In genomic region chr1:161636976-161637375, GRCh38 we compare ENCODE assay signal across 8 cellular contexts. TPM values are rescaled to one million over a fixed set of nuclear protein-coding genes. Genes with fewer than 3 reads are reported as not detected.
"Had no signal": no experiment of that assay in that cellular context is flagged by ENCODE, and none has a peak within 500 bp of the region (broad histone marks: within the 10 kb centered on the region; RNA-seq: fewer than 3 reads in every experiment).

No MANE protein-coding gene starts in this region.

RNA-seq across cellular contexts. Expression of gene FCGR3B, which starts 6.0 kb away (rescaled TPM):
- total RNA-seq: activated CD8-positive, alpha-beta memory T cell treated with anti-CD3 and anti-CD28 coated beads for 36 hours; bronchial epithelial cell; LHCN-M2; NCI-H460; RPMI7951; SJCRH30; T-helper 1 cell treated with Interleukin-12 subunit alpha and Interleukin-12 subunit beta and Interleukin-4 antibody, amounts not matched to agents 30 ng/mL and 1 ng/mL, for 36 hours; WTC11 had no signal

RNA-seq across cellular contexts. Expression of gene FCGR2B, which starts 26.0 kb away (rescaled TPM):
- total RNA-seq: activated CD8-positive, alpha-beta memory T cell treated with anti-CD3 and anti-CD28 coated beads for 36 hours; bronchial epithelial cell; LHCN-M2; NCI-H460; SJCRH30; T-helper 1 cell treated with Interleukin-12 subunit alpha and Interleukin-12 subunit beta and Interleukin-4 antibody, amounts not matched to agents 30 ng/mL and 1 ng/mL, for 36 hours had no signal
